In the genomic region with DNA sequence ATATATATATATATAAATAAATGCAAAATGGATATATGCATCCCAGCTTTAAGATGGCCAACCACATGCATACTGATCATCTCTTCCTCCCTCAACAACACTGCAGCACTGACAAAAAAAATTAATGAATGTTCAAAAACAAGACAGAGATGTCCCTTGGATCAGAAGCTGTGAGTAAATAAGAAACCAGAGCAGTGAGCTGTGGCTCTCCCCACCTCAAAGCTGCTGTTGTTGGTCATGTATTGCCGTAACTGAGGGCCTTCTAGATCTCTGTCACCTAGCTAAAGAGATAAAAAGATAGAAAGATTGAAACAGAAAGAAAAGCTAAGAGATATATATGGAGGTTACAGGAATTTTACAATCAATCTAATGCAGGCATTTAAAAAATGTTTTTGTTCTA, we compare ENCODE assay signal across 22 cellular contexts. TPM values are rescaled to one million over a fixed set of nuclear protein-coding genes. Genes with fewer than 3 reads are reported as not detected.
DNase-seq lines count a peak whose midpoint lies in the region; ATAC-seq and TF ChIP-seq lines count a peak whose summit lies in the region.
"Had no signal": no experiment of that assay in that cellular context is flagged by ENCODE, and none has a peak within 500 bp of the region (broad histone marks: within the 10 kb centered on the region; RNA-seq: fewer than 3 reads in every experiment).

No MANE protein-coding gene starts in this region.

- DNase-seq in GM13977 (ENCODE audit: low spot score), result peak; percentile 60
- DNase-seq in activated CD4-positive, alpha-beta memory T cell treated with anti-CD3 and anti-CD28 coated beads, Interleukin-2, amount 10 ng/mL, durations not matched to agents 7 days and 5 days, result peak; percentile 36
- no peak for DNase-seq in foreskin keratinocyte
- DNase-seq in neuronal stem cell (ENCODE audit: low spot score), result no peak
- no peak for DNase-seq in DMS53 (lab: John Stamatoyannopoulos, UW)
- DNase-seq: ACHN; effector memory CD8-positive, alpha-beta T cell; glutamatergic neuron; HCEC 1CT; left ventricle myocardium inferior; NCI-H1436 treated with DMSO at 0.1 percent for 48 hours; NCI-H774; SHP77; spleen; T-cell; testis had no signal

- no peak overlapping the region for H3K14ac ChIP-seq in neuronal stem cell (ENCODE audit: low read length)

- no peak overlapping the region for H2BK5ac ChIP-seq in neuronal stem cell (ENCODE audit: low read length)

- no peak overlapping the region for H3K27ac Mint-ChIP-seq in activated CD4-positive, alpha-beta memory T cell treated with anti-CD3 and anti-CD28 coated beads, Interleukin-2, amount 10 ng/mL, durations not matched to agents 7 days and 5 days
- H3K27ac Mint-ChIP-seq: activated naive CD8-positive, alpha-beta T cell; effector memory CD8-positive, alpha-beta T cell; T-cell had no signal

- H3K9me3 Mint-ChIP-seq in activated CD4-positive, alpha-beta memory T cell treated with anti-CD3 and anti-CD28 coated beads, Interleukin-2, amount 10 ng/mL, durations not matched to agents 7 days and 5 days, result no peaks in the 10 kb centered on the region
- H3K9me3 Mint-ChIP-seq: effector memory CD8-positive, alpha-beta T cell; T-cell had no signal

- in situ Hi-C loops in GM13977 (cut with MboI; ENCODE audit: low pct_unique_long_range_greater_than_20kb, low sequenced_read_pairs, unreplicated experiment), result no loop called here

- no peaks in the 10 kb centered on the region for H3K36me3 Mint-ChIP-seq in activated CD4-positive, alpha-beta memory T cell treated with anti-CD3 and anti-CD28 coated beads, Interleukin-2, amount 10 ng/mL, durations not matched to agents 7 days and 5 days (ENCODE audit: low read depth)
- H3K36me3 Mint-ChIP-seq: activated naive CD8-positive, alpha-beta T cell; T-cell had no signal

- peak; percentile 80 for ATAC-seq in GM21360 (IDR thresholded peaks at IDR 0.05; ENCODE audit: unreplicated experiment)
- peak; percentile 68 for ATAC-seq in HG02943 (IDR thresholded peaks at IDR 0.05; ENCODE audit: low read depth, unreplicated experiment)
- ATAC-seq in foreskin keratinocyte, result no peak
- no peak for ATAC-seq in HG03039 (IDR thresholded peaks at IDR 0.05; ENCODE audit: unreplicated experiment)
- ATAC-seq: effector memory CD8-positive, alpha-beta T cell; HepG2; T-cell had no signal

- H3K27ac ChIP-seq in foreskin keratinocyte, result no peak overlapping the region
- H3K27ac ChIP-seq in neuronal stem cell (replicated peaks; ENCODE audit: low read length), result no peak overlapping the region
- H3K27ac ChIP-seq: C4-2B, left ventricle myocardium inferior, spleen, testis had no signal

- no peak overlapping the region for H3K9ac ChIP-seq in neuronal stem cell (ENCODE audit: low read depth, low read length, poor library complexity)

- H3K4me2 ChIP-seq in neuronal stem cell (ENCODE audit: insufficient read depth, low read length, poor library complexity, severe bottlenecking), result no peak overlapping the region

- H4K91ac ChIP-seq in neuronal stem cell (ENCODE audit: low read depth, low read length, poor library complexity), result no peak overlapping the region

- H2BK120ac ChIP-seq in neuronal stem cell (ENCODE audit: low read depth, low read length), result no peak overlapping the region

- H2BK15ac ChIP-seq in neuronal stem cell (ENCODE audit: low read length), result no peak overlapping the region

- H3K27me3 Mint-ChIP-seq in activated CD4-positive, alpha-beta memory T cell treated with anti-CD3 and anti-CD28 coated beads, Interleukin-2, amount 10 ng/mL, durations not matched to agents 7 days and 5 days, result peaks cover 3% of the 10 kb centered on the region

- WGBS in neuronal stem cell (ENCODE audit: extremely low coverage in 2 of 2, insufficient read length in 2 of 2, insufficient replicate concordance in 1 of 2), 2 donors, result no CpG with 5 or more reads among the region's 1 CpG

- no peak overlapping the region for H2AFZ ChIP-seq in neuronal stem cell (ENCODE audit: low read length)

- no peak overlapping the region for H4K8ac ChIP-seq in neuronal stem cell (ENCODE audit: low read depth, low read length)

- H3K18ac ChIP-seq in neuronal stem cell (ENCODE audit: low read length), result no peak overlapping the region

- peaks cover 0 to 2% of the 10 kb centered on the region in 2 donors for H3K36me3 ChIP-seq in neuronal stem cell (replicated peaks in 1 of 2; ENCODE audit: control insufficient read depth in 2 of 2, insufficient read depth in 2 of 2, low read length in 2 of 2)
- H3K36me3 ChIP-seq: left ventricle myocardium inferior, spleen had no signal

- H2BK12ac ChIP-seq in neuronal stem cell (ENCODE audit: low read length), result no peak overlapping the region

- peaks cover 22% of the 10 kb centered on the region for H3K4me1 Mint-ChIP-seq in activated CD4-positive, alpha-beta memory T cell treated with anti-CD3 and anti-CD28 coated beads, Interleukin-2, amount 10 ng/mL, durations not matched to agents 7 days and 5 days

- peaks cover 8 to 10% of the 10 kb centered on the region in 2 donors for H3K9me3 ChIP-seq in neuronal stem cell (replicated peaks in 1 of 2; ENCODE audit: control insufficient read depth in 2 of 2, insufficient read depth in 1 of 2, low read depth in 1 of 2, low read length in 2 of 2)
- H3K9me3 ChIP-seq: spleen, testis had no signal

- CTCF ChIA-PET in activated CD4-positive, alpha-beta memory T cell treated with anti-CD3 and anti-CD28 coated beads, Interleukin-2, amount 10 ng/mL, durations not matched to agents 7 days and 5 days (lab: Charles Lee), result no interaction called here

- no peak overlapping the region for H3K4ac ChIP-seq in neuronal stem cell (ENCODE audit: low read length)

- H3K4me1 ChIP-seq in foreskin keratinocyte, result no peaks in the 10 kb centered on the region
- peaks cover 0 to 5% of the 10 kb centered on the region in 2 donors for H3K4me1 ChIP-seq in neuronal stem cell (ENCODE audit: control insufficient read depth in 2 of 2, insufficient read depth in 1 of 2, low read depth in 1 of 2, low read length in 2 of 2)
- H3K4me1 ChIP-seq: testis had no signal

- no peak overlapping the region for H3K4me3 Mint-ChIP-seq in activated CD4-positive, alpha-beta memory T cell treated with anti-CD3 and anti-CD28 coated beads, Interleukin-2, amount 10 ng/mL, durations not matched to agents 7 days and 5 days
- H3K4me3 Mint-ChIP-seq: activated naive CD8-positive, alpha-beta T cell; effector memory CD8-positive, alpha-beta T cell; T-cell had no signal

- no peak overlapping the region for H3K23ac ChIP-seq in neuronal stem cell (ENCODE audit: low read depth, low read length, poor library complexity)

- no peak for TF ChIP-seq CTCF in GM13977 (IDR thresholded peaks at IDR 0.05; ENCODE audit: extremely low read depth, insufficient read depth, missing control alignments)
- no peak for TF ChIP-seq CTCF in foreskin keratinocyte (conservative IDR thresholded peaks at IDR 0.05)

- H3K27me3 ChIP-seq in foreskin keratinocyte, result no peaks in the 10 kb centered on the region
- H3K27me3 ChIP-seq in neuronal stem cell (ENCODE audit: control insufficient read depth in 3 of 3, insufficient read depth in 3 of 3, low read depth in 1 of 3, low read length in 3 of 3), result peaks cover 0 to 3% (median 0%) of the 10 kb centered on the region in 3 experiments
- H3K27me3 ChIP-seq: spleen, testis had no signal

- POLR2A ChIA-PET in activated CD4-positive, alpha-beta memory T cell treated with anti-CD3 and anti-CD28 coated beads, Interleukin-2, amount 10 ng/mL, durations not matched to agents 7 days and 5 days (lab: Charles Lee), result interaction anchor here (1.0 kb wide), 1 partner anchor 15 kb away, joined by 3 read pairs; the partner anchor contains the start of gene TMEM135

- H2AK5ac ChIP-seq in neuronal stem cell (ENCODE audit: low read depth, low read length), result no peak overlapping the region

- no peak overlapping the region for H3K4me3 ChIP-seq in neuronal stem cell (ENCODE audit: low read length in 2 of 2)
- H3K4me3 ChIP-seq: left ventricle myocardium inferior, spleen, testis had no signal

- no peaks in the 10 kb centered on the region for H3K79me1 ChIP-seq in neuronal stem cell (ENCODE audit: low read depth, low read length)

RNA-seq across cellular contexts. Expression of gene TMEM135, which starts 15.5 kb away (rescaled TPM):
- 10 to 100 TPM; 38.3 to 46.9 TPM for total RNA-seq in activated CD4-positive, alpha-beta memory T cell treated with anti-CD3 and anti-CD28 coated beads, Interleukin-2, amount 10 ng/mL, durations not matched to agents 7 days and 5 days
- total RNA-seq in foreskin keratinocyte, result 17.4 and 22.1 TPM in 2 replicates
- polyA plus RNA-seq in foreskin keratinocyte, result 4.3 and 5.6 TPM in 2 replicates
- polyA plus RNA-seq in neuronal stem cell (2013, experiment 1 of 2), result 20.0 TPM
- polyA plus RNA-seq in neuronal stem cell (2013, experiment 2 of 2), result 18.8 TPM

Comparison
In these comparisons a context has a peak if more than half of its experiments do, and no peak if none do; other contexts are left out.
1. DNase-seq: peak in GM13977 (single experiment) and activated CD4-positive, alpha-beta memory T cell treated with anti-CD3 and anti-CD28 coated beads, Interleukin-2, amount 10 ng/mL, durations not matched to agents 7 days and 5 days (single experiment); none in foreskin keratinocyte (0 of 2), neuronal stem cell (single experiment) and DMS53 (single experiment).
2. ATAC-seq: peak in GM21360 (single experiment) and HG02943 (single experiment); none in foreskin keratinocyte (single experiment) and HG03039 (single experiment).